In genomic region chr9:105258225-105258737, GRCh38 we compare ENCODE assay signal across 1 cellular context.
TF ChIP-seq lines count a peak whose summit lies in the region.

No MANE protein-coding gene starts in this region.

TF ChIP-seq in GM23338, 12 proteins besides CTCF, POLR2A, EP300 and RAD21 (continued from another document):
- no peak for TF ChIP-seq ZNF462 (CRISPR knock-in tag; IDR thresholded peaks at IDR 0.05)
- no peak for TF ChIP-seq POLR2AphosphoS5 (IDR thresholded peaks at IDR 0.05; ENCODE audit: low read depth)
- no peak for TF ChIP-seq NANOG (IDR thresholded peaks at IDR 0.05; ENCODE audit: borderline replicate concordance)
